In the genomic region with DNA sequence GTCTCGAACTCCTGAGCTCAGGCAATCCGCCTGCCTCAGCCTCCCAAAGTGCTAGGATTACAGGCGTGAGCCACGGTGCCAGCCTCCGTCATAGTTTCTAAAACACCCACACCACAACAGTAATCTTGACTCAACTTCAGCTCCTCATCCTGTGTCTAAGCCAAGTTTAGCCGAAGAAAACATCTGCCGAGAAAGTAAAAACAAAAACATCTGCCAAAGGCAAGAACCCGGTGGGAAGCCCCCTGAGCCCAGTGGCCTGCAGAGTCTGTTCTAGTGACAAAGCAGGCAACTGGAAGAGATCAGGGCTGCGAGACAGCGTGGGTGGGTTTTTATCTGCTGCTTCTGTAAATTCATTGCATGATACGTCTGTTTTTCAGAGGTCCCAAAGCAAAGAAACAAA, we compare ENCODE assay signal across 13 cellular contexts. TPM values are rescaled to one million over a fixed set of nuclear protein-coding genes. Genes with fewer than 3 reads are reported as not detected.
DNase-seq lines count a peak whose midpoint lies in the region; ATAC-seq and TF ChIP-seq lines count a peak whose summit lies in the region.
"Had no signal": no experiment of that assay in that cellular context is flagged by ENCODE, and none has a peak within 500 bp of the region (broad histone marks: within the 10 kb centered on the region; RNA-seq: fewer than 3 reads in every experiment).

No MANE protein-coding gene starts in this region.

- H3K9me3 ChIP-seq in SK-N-MC (ENCODE audit: low read depth, low read length): no peaks in the 10 kb centered on the region
- H3K9me3 ChIP-seq in heart left ventricle: no peaks in the 10 kb centered on the region
- no peaks in the 10 kb centered on the region for H3K9me3 ChIP-seq in gastrocnemius medialis
- H3K9me3 ChIP-seq in CD4-positive, alpha-beta T cell (ENCODE audit: control insufficient read depth, low read length): no peaks in the 10 kb centered on the region
- H3K9me3 ChIP-seq: left lung had no signal

- no peak overlapping the region for H3K4me3 ChIP-seq in BJ (ENCODE audit: low read depth, low read length)
- peak overlapping the region; percentile 5; the same call in 1 of the 2 replicates for H3K4me3 ChIP-seq in SK-N-MC
- H3K4me3 ChIP-seq in heart left ventricle: no peak overlapping the region
- no peak overlapping the region for H3K4me3 ChIP-seq in gastrocnemius medialis
- H3K4me3 ChIP-seq: left lung had no signal

- no peaks in the 10 kb centered on the region for H3K36me3 Mint-ChIP-seq in CD4-positive, alpha-beta T cell (ENCODE audit: low read depth)

- no peaks in the 10 kb centered on the region for H3K4me1 Mint-ChIP-seq in CD4-positive, alpha-beta T cell (ENCODE audit: low read depth)

- in situ Hi-C loops in gastrocnemius medialis (cut with MboI; ENCODE audit: low sequenced_read_pairs in 4 of 4): loop anchor here in 1 of 4 donors (25.0 kb wide), 1 partner anchor 148 kb away; no protein-coding TSS in a partner anchor

- H3K9me3 Mint-ChIP-seq in CD4-positive, alpha-beta T cell: no peaks in the 10 kb centered on the region

- H3K27me3 Mint-ChIP-seq in CD4-positive, alpha-beta T cell: no peaks in the 10 kb centered on the region

- peak; percentile 59 for DNase-seq in BJ (ENCODE audit: low read depth)
- no peak for DNase-seq in SK-N-MC (ENCODE audit: low read depth, low spot score)
- peak in 4 of 5 donors; percentile 71 to 73 (median 72) for DNase-seq in heart left ventricle
- peak in 1 of 2 donors; percentile 25 for DNase-seq in gastrocnemius medialis
- no peak for DNase-seq in NCI-H2196 treated with DMSO at 0.1 percent for 48 hours (lab: John Stamatoyannopoulos, UW; ENCODE audit: unreplicated experiment)
- DNase-seq in NCI-H2107 (lab: John Stamatoyannopoulos, UW): no peak
- no peak for DNase-seq in CD4-positive, alpha-beta T cell
- DNase-seq: activated CD8-positive, alpha-beta memory T cell treated with anti-CD3 and anti-CD28 coated beads, Interleukin-2, amount 50 U/mL, for 48 hours; foreskin keratinocyte; left lung; NCI-H226 had no signal

- H3K4me3 Mint-ChIP-seq in CD4-positive, alpha-beta T cell: no peak overlapping the region

- TF ChIP-seq CTCF in BJ (IDR thresholded peaks at IDR 0.05; ENCODE audit: insufficient read depth, low read depth, low read length) (no peak), heart left ventricle (IDR thresholded peaks at IDR 0.05) (no peak), gastrocnemius medialis (IDR thresholded peaks at IDR 0.05 in 4 of 5, conservative IDR thresholded peaks at IDR 0.05 in 1 of 5) (no peak)
- no peak for TF ChIP-seq CTCF in CD4-positive, alpha-beta T cell (IDR thresholded peaks at IDR 0.05)

- H3K9ac ChIP-seq in SK-N-MC (ENCODE audit: insufficient read length): peak overlapping the region; percentile 32

- peak overlapping the region; percentile 95 for H3K27ac ChIP-seq in SK-N-MC
- peak overlapping the region in 6 of 12 donors; percentile 4 to 62 (median 44) for H3K27ac ChIP-seq in heart left ventricle
- peak overlapping the region in 3 of 4 donors; percentile 18 to 41 (median 18) for H3K27ac ChIP-seq in gastrocnemius medialis
- H3K27ac ChIP-seq in CD4-positive, alpha-beta T cell (ENCODE audit: low read depth, low read length): no peak overlapping the region
- H3K27ac ChIP-seq: foreskin keratinocyte, left lung had no signal

- POLR2A ChIA-PET in BJ (lab: Charles Lee): no interaction called here
- POLR2A ChIA-PET in CD4-positive, alpha-beta T cell (lab: Charles Lee): no interaction called here

- CTCF ChIA-PET in BJ (lab: Yijun Ruan, JAX): no interaction called here
- CTCF ChIA-PET in CD4-positive, alpha-beta T cell (lab: Charles Lee): no interaction called here

- H3K36me3 ChIP-seq in BJ (ENCODE audit: control insufficient read depth, insufficient read depth, low read length): no peaks in the 10 kb centered on the region
- H3K36me3 ChIP-seq in SK-N-MC (ENCODE audit: insufficient read depth, low read length): no peaks in the 10 kb centered on the region
- H3K36me3 ChIP-seq in heart left ventricle: no peaks in the 10 kb centered on the region
- no peaks in the 10 kb centered on the region for H3K36me3 ChIP-seq in gastrocnemius medialis
- H3K36me3 ChIP-seq: left lung had no signal

- H3K27me3 ChIP-seq in BJ (ENCODE audit: control insufficient read depth, insufficient read depth, low read length) (no peaks in the 10 kb centered on the region), heart left ventricle (no peaks in the 10 kb centered on the region), gastrocnemius medialis (no peaks in the 10 kb centered on the region)
- no peaks in the 10 kb centered on the region for H3K27me3 ChIP-seq in CD4-positive, alpha-beta T cell (ENCODE audit: control insufficient read depth, insufficient read depth, low read length)
- H3K27me3 ChIP-seq: foreskin keratinocyte, left lung had no signal

- intact Hi-C loops in heart left ventricle (cut with DNase I): loop anchor here in 1 of 10 donors (10.0 kb wide), 1 partner anchor 80 kb away; no protein-coding TSS in a partner anchor
- intact Hi-C loops in gastrocnemius medialis (cut with DNase I; ENCODE audit: low total_unique reads): no loop called here
- intact Hi-C loops in CD4-positive, alpha-beta T cell (cut with DNase I, micrococcal nuclease): no loop called here

- peak; percentile 42 to 93 (median 68) for ATAC-seq in heart left ventricle
- peak in 1 of 2 donors; percentile 51 for ATAC-seq in gastrocnemius medialis
- ATAC-seq in HG02798 (IDR thresholded peaks at IDR 0.05; ENCODE audit: poor library complexity, unreplicated experiment): no peak
- ATAC-seq in CD4-positive, alpha-beta T cell (ENCODE audit: poor library complexity): no peak
- ATAC-seq: foreskin keratinocyte, HCT116, left lung had no signal

- WGBS in heart left ventricle, 4 donors: 55 to 64% (median 61%) methylated on average over 11 of the region's 11 CpGs

- H3K4me1 ChIP-seq in heart left ventricle: peaks cover 0 to 18% (median 0%) of the 10 kb centered on the region in 12 donors
- no peaks in the 10 kb centered on the region for H3K4me1 ChIP-seq in gastrocnemius medialis
- H3K4me1 ChIP-seq: foreskin keratinocyte, left lung had no signal

- H3K27ac Mint-ChIP-seq in CD4-positive, alpha-beta T cell: no peak overlapping the region

- TF ChIP-seq POLR2A in heart left ventricle (IDR thresholded peaks at IDR 0.05): no peak
- TF ChIP-seq POLR2A in gastrocnemius medialis (IDR thresholded peaks at IDR 0.05): no peak

RNA-seq across cellular contexts. Expression of gene CD99, which starts 26.6 kb away (rescaled TPM):
- polyA plus RNA-seq in BJ (2011; rRNA removed) (434 and 479 TPM in 2 replicates), heart left ventricle (100 to 1,000 TPM; 302 to 477 TPM)
- 106 and 154 TPM in 2 replicates for polyA minus RNA-seq in BJ (2011; rRNA and poly(A)+ RNA removed)
- total RNA-seq in heart left ventricle (100 to 1,000 TPM; 216 to 475 (median 264) TPM), gastrocnemius medialis (100 to 1,000 TPM; 110 to 207 (median 133) TPM)
- 100 to 1,000 TPM; 170 to 184 TPM for total RNA-seq in CD4-positive, alpha-beta T cell

Comparison
In these comparisons a context has a peak if more than half of its experiments do, and no peak if none do; other contexts are left out.
1. DNase-seq: peak in BJ (single experiment) and heart left ventricle (4 of 5); none in SK-N-MC (single experiment), NCI-H2196 treated with DMSO at 0.1 percent for 48 hours (single experiment), NCI-H2107 (single experiment) and CD4-positive, alpha-beta T cell (0 of 10).
2. ATAC-seq: peak in heart left ventricle (4 of 4); none in HG02798 (single experiment) and CD4-positive, alpha-beta T cell (single experiment).